Comparison of ENCODE assay signal across 7 cellular contexts in genomic region chr18:48676756-48677368, GRCh38.
DNase-seq lines count a peak whose midpoint lies in the region; FAIRE-seq and TF ChIP-seq lines count a peak whose summit lies in the region.

No MANE protein-coding gene starts in this region.

- H3K27me3 ChIP-seq in HL-60 (ENCODE audit: insufficient read depth, poor library complexity, severe bottlenecking): no peaks in the 10 kb centered on the region

- peak overlapping the region; percentile 86 for H3K27ac ChIP-seq in HL-60 (replicated peaks)
- H3K27ac ChIP-seq in RWPE1: no peak overlapping the region

- POLR2A ChIA-PET in RWPE1 (lab: Yijun Ruan, JAX; ENCODE audit: low non-redundant PET): no interaction called here

- no peak for FAIRE-seq in urothelium cell line (lab: Jason Lieb, UNC)

- peak; percentile 86 for TF ChIP-seq CTCF in GM12873 (IDR thresholded peaks at IDR 0.05; ENCODE audit: insufficient read depth, low read depth, low read length, missing control alignments)
- TF ChIP-seq CTCF in HL-60 (IDR thresholded peaks at IDR 0.05; ENCODE audit: insufficient read depth, low read length): peak; percentile 65
- peak; percentile 72 for TF ChIP-seq CTCF in RWPE1 (conservative IDR thresholded peaks at IDR 0.05; ENCODE audit: low read depth)

- DNase-seq in HL-60 (ENCODE audit: low read depth in 1 of 2, low spot score in 1 of 2) (peak in 1 of 2 experiments; percentile 82), RWPE1 (ENCODE audit: low spot score) (peak; percentile 11), glomerular visceral epithelial cell (ENCODE audit: extremely low spot score) (peak; percentile 75), pons (ENCODE audit: low spot score) (peak; percentile 66), urothelium cell line (ENCODE audit: low spot score) (peak; percentile 49)
- peak; percentile 65 for DNase-seq in activated naive CD4-positive, alpha-beta T cell treated with Interleukin-2 at 50 U/mL for 16 hours

- CTCF ChIA-PET in RWPE1 (lab: Yijun Ruan, JAX): interaction anchor here (0.5 kb wide), 1 partner anchor 630 kb away, joined by 3 read pairs; no protein-coding TSS in a partner anchor

- H3K4me3 ChIP-seq in HL-60 (replicated peaks; ENCODE audit: insufficient read depth, low read length): no peak overlapping the region
